Comparison of ENCODE assay signal across 10 cellular contexts in the genomic region with DNA sequence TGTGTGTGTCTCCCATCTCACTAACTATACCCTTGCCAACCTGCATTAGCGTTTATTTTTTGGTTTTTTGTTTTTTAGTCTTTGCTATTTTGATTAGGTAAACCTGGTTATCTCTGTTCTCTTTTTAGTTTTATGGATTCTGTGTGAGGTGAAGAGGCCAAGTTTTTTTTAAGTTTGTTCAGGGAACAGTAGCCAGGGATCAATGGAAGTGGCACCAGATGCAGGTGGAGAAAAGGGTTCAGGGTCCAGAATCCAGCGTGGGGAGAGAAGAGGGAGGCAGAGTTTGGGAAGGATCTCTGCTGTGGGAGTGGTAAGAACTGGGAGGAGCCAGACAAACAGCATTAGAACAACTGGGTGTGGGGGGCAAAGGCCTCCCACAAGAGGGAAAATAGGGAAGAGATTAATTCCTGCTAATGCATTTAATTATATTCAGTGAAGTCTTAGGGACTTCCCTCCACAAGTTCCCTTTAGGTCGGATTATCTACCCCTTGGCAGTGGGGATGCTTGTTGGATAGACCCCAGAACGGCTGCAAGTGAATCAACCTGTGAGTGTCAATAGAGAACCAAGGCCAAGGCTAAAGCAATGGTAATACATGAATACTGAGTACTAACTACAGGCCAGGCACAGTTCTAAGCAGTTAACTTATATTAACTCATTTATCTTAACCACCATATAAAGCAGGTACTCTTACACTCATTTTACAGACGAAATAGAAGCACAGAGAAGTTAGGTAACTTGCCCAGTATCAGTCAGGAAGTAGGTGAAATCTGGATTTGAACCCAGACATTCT. TPM values are rescaled to one million over a fixed set of nuclear protein-coding genes. Genes with fewer than 3 reads are reported as not detected.
DNase-seq lines count a peak whose midpoint lies in the region; ATAC-seq and TF ChIP-seq lines count a peak whose summit lies in the region.
"Had no signal": no experiment of that assay in that cellular context is flagged by ENCODE, and none has a peak within 500 bp of the region (broad histone marks: within the 10 kb centered on the region; RNA-seq: fewer than 3 reads in every experiment).

No MANE protein-coding gene starts in this region.

- H3K27ac Mint-ChIP-seq in CD14-positive monocyte (peak overlapping the region; percentile 99 to 100 (median 99)), nephron (peak overlapping the region; percentile 74 to 99 (median 83))
- H3K27ac Mint-ChIP-seq in dendritic cell treated with granulocyte-macrophage colony-stimulating factor and Interleukin-4, amounts not matched to agents 40 ng/mL and 50 ng/mL, for 4 days = peak overlapping the region; percentile 91

- no peaks in the 10 kb centered on the region for H3K9me2 ChIP-seq in Karpas-422 (replicated peaks; ENCODE audit: insufficient read depth, low read length)

- H3K27me3 ChIP-seq in Karpas-422 (ENCODE audit: low read length) = no peaks in the 10 kb centered on the region

- peak overlapping the region; percentile 92 to 97 for H3K4me3 Mint-ChIP-seq in CD14-positive monocyte
- peak overlapping the region; percentile 94 for H3K4me3 Mint-ChIP-seq in dendritic cell treated with granulocyte-macrophage colony-stimulating factor and Interleukin-4, amounts not matched to agents 40 ng/mL and 50 ng/mL, for 4 days
- H3K4me3 Mint-ChIP-seq in nephron = peak overlapping the region; percentile 96 to 99 (median 98)

- H4K20me1 ChIP-seq in Karpas-422 (ENCODE audit: insufficient read depth, low read depth, low read length) = peaks cover 13% of the 10 kb centered on the region; the same call in 1 of the 2 replicates

- no peak for ATAC-seq in sciatic nerve

- TF ChIP-seq CTCF in CD14-positive monocyte (IDR thresholded peaks at IDR 0.05) (no peak), nephron (IDR thresholded peaks at IDR 0.05; ENCODE audit: unreplicated experiment in 3 of 3) (no peak)

- intact Hi-C loops in CD14-positive monocyte (cut with micrococcal nuclease) (loop anchor here in 1 of 2 donors (5.0 kb wide), 1 partner anchor 203 kb away; no protein-coding TSS in a partner anchor), sciatic nerve (cut with DNase I) (no loop called here)
- intact Hi-C loops in dendritic cell treated with granulocyte-macrophage colony-stimulating factor and Interleukin-4, amounts not matched to agents 40 ng/mL and 50 ng/mL, for 4 days (cut with micrococcal nuclease) = no loop called here

- peaks cover 81% of the 10 kb centered on the region for H3K4me1 ChIP-seq in Karpas-422 (ENCODE audit: low read length)

- H3K27me3 Mint-ChIP-seq in CD14-positive monocyte (ENCODE audit: low read depth in 3 of 3) (peaks cover 0 to 3% (median 0%) of the 10 kb centered on the region in 3 donors), nephron (ENCODE audit: low read depth) (no peaks in the 10 kb centered on the region)
- H3K27me3 Mint-ChIP-seq in dendritic cell treated with granulocyte-macrophage colony-stimulating factor and Interleukin-4, amounts not matched to agents 40 ng/mL and 50 ng/mL, for 4 days = no peaks in the 10 kb centered on the region

- H3K36me3 Mint-ChIP-seq in CD14-positive monocyte = peaks cover 6 to 26% of the 10 kb centered on the region in 2 donors
- H3K36me3 Mint-ChIP-seq in dendritic cell treated with granulocyte-macrophage colony-stimulating factor and Interleukin-4, amounts not matched to agents 40 ng/mL and 50 ng/mL, for 4 days (ENCODE audit: low read depth) = peaks cover 30% of the 10 kb centered on the region
- H3K36me3 Mint-ChIP-seq in nephron (ENCODE audit: low read depth) = no peaks in the 10 kb centered on the region

- peak overlapping the region; percentile 22; the same call in 1 of the 2 replicates for H2AFZ ChIP-seq in Karpas-422 (ENCODE audit: low read length)

- no peaks in the 10 kb centered on the region for H3K36me3 ChIP-seq in Karpas-422 (ENCODE audit: insufficient read depth, low read length)

- DNase-seq in CD14-positive monocyte (ENCODE audit: low spot score) (no peak), Karpas-422 (no peak), NCI-H1092 treated with DMSO at 0.1 percent for 48 hours (lab: John Stamatoyannopoulos, UW) (no peak), NCI-H2196 treated with DMSO at 0.1 percent for 48 hours (lab: John Stamatoyannopoulos, UW; ENCODE audit: unreplicated experiment) (no peak), sciatic nerve (ENCODE audit: low spot score) (no peak)
- no peak for DNase-seq in effector CD8-positive, alpha-beta T cell (lab: John Stamatoyannopoulos, UW)

- peak overlapping the region; percentile 97 for H3K4me2 ChIP-seq in Karpas-422 (ENCODE audit: low read depth, low read length, poor library complexity, severe bottlenecking)

- H3K27ac ChIP-seq in Karpas-422 (ENCODE audit: low read length) = peak overlapping the region; percentile 76

- H3K4me3 ChIP-seq in Karpas-422 (ENCODE audit: low read length) = peak overlapping the region; percentile 92

- peak overlapping the region; percentile 92 for H3K9ac ChIP-seq in Karpas-422 (ENCODE audit: low read length)

- H3K9me3 Mint-ChIP-seq in CD14-positive monocyte (peaks cover 0 to 2% (median 2%) of the 10 kb centered on the region in 7 donors), nephron (no peaks in the 10 kb centered on the region)
- H3K9me3 Mint-ChIP-seq in dendritic cell treated with granulocyte-macrophage colony-stimulating factor and Interleukin-4, amounts not matched to agents 40 ng/mL and 50 ng/mL, for 4 days = no peaks in the 10 kb centered on the region

- H3K79me2 ChIP-seq in Karpas-422 (ENCODE audit: low read length) = peaks cover 42% of the 10 kb centered on the region

- no peaks in the 10 kb centered on the region for H3K9me3 ChIP-seq in Karpas-422 (ENCODE audit: low read length)

- peaks cover 74% of the 10 kb centered on the region for H3K4me1 Mint-ChIP-seq in CD14-positive monocyte
- H3K4me1 Mint-ChIP-seq in dendritic cell treated with granulocyte-macrophage colony-stimulating factor and Interleukin-4, amounts not matched to agents 40 ng/mL and 50 ng/mL, for 4 days (ENCODE audit: low read depth) = peaks cover 93% of the 10 kb centered on the region
- H3K4me1 Mint-ChIP-seq in nephron = peaks cover 51% of the 10 kb centered on the region

RNA-seq across cellular contexts. Expression of a gene that starts 0.6 kb away (rescaled TPM):
- polyA plus RNA-seq in CD14-positive monocyte = not detected
- total RNA-seq in Karpas-422 (2014; rRNA removed; shearing (Covaris generic); ENCODE audit: low replicate concordance) = not detected in 2 replicates
- total RNA-seq in sciatic nerve = not detected
- total RNA-seq: mesenteric fat pad; T-helper 2 cell treated with Interferon-gamma antibody and Interleukin-4, amounts not matched to agents 100 ng/mL and 5 ng/mL, for 36 hours had no signal

RNA-seq across cellular contexts. Expression of a gene that starts 0.8 kb away (rescaled TPM):
- polyA plus RNA-seq in CD14-positive monocyte = 100 to 1,000 TPM in 1 of 2 donors, 10 to 100 TPM in 1; 75.0 to 117 TPM
- total RNA-seq in Karpas-422 (2014; rRNA removed; shearing (Covaris generic); ENCODE audit: low replicate concordance) = 72.3 and 131 TPM in 2 replicates
- total RNA-seq in sciatic nerve = 49.5 TPM

RNA-seq across cellular contexts. Expression of a gene that starts 37.1 kb away (rescaled TPM):
- 10 to 100 TPM; 11.9 to 15.9 TPM for polyA plus RNA-seq in CD14-positive monocyte
- total RNA-seq in Karpas-422 (2014; rRNA removed; shearing (Covaris generic); ENCODE audit: low replicate concordance) = 7.7 and 10.0 TPM in 2 replicates
- 36.7 TPM for total RNA-seq in sciatic nerve

RNA-seq across cellular contexts. Expression of a gene that starts 49.0 kb away (rescaled TPM):
- 1 to 10 TPM; 1.5 to 6.3 TPM for polyA plus RNA-seq in CD14-positive monocyte
- 6.2 and 7.3 TPM in 2 replicates for total RNA-seq in Karpas-422 (2014; rRNA removed; shearing (Covaris generic); ENCODE audit: low replicate concordance)
- total RNA-seq in sciatic nerve = 194 TPM
